12 cellular contexts compared by ENCODE assay signal in genomic region chr2:40844353-40845277, GRCh38.
DNase-seq lines count a peak whose midpoint lies in the region; ATAC-seq and TF ChIP-seq lines count a peak whose summit lies in the region.
"Had no signal": no experiment of that assay in that cellular context is flagged by ENCODE, and none has a peak within 500 bp of the region (broad histone marks: within the 10 kb centered on the region; RNA-seq: fewer than 3 reads in every experiment).

No MANE protein-coding gene starts in this region.

- no peaks in the 10 kb centered on the region for H3K9me3 ChIP-seq in endodermal cell (ENCODE audit: control insufficient read depth, low read length)
- H3K9me3 ChIP-seq: transverse colon had no signal

- DNase-seq in A172 (ENCODE audit: low spot score) (peak; percentile 62), NCI-H82 (lab: John Stamatoyannopoulos, UW) (peak; percentile 39), endodermal cell (peak; percentile 63), type B pancreatic cell (ENCODE audit: extremely low spot score, unreplicated experiment) (no peak), glutamatergic neuron (no peak)
- DNase-seq: CD8-positive, alpha-beta T cell; Right ventricle myocardium superior; transverse colon had no signal

- 74 to 88% methylated on average over 6 to 7 of the region's 8 CpGs for WGBS in endodermal cell (ENCODE audit: insufficient coverage in 1 of 2, insufficient read length in 1 of 2), 2 experiments

- H3K9me3 Mint-ChIP-seq in endodermal cell (no peaks in the 10 kb centered on the region), type B pancreatic cell (no peaks in the 10 kb centered on the region), glutamatergic neuron (ENCODE audit: unreplicated experiment) (peaks cover 1% of the 10 kb centered on the region)

- H3K27ac Mint-ChIP-seq in endodermal cell (no peak overlapping the region), type B pancreatic cell (no peak overlapping the region), glutamatergic neuron (ENCODE audit: unreplicated experiment) (no peak overlapping the region)
- H3K27ac Mint-ChIP-seq: CD8-positive, alpha-beta T cell had no signal

- no peak overlapping the region for H3K9ac ChIP-seq in endodermal cell (ENCODE audit: extremely low read depth, low read length, poor library complexity, severe bottlenecking)

- no peak overlapping the region for H3K4me3 Mint-ChIP-seq in endodermal cell
- no peak overlapping the region for H3K4me3 Mint-ChIP-seq in type B pancreatic cell
- H3K4me3 Mint-ChIP-seq in glutamatergic neuron (ENCODE audit: unreplicated experiment): no peak overlapping the region
- H3K4me3 Mint-ChIP-seq: CD8-positive, alpha-beta T cell had no signal

- H3K4me1 Mint-ChIP-seq in endodermal cell (peaks cover 5% of the 10 kb centered on the region), type B pancreatic cell (ENCODE audit: unreplicated experiment) (no peaks in the 10 kb centered on the region), glutamatergic neuron (ENCODE audit: low read depth, unreplicated experiment) (no peaks in the 10 kb centered on the region)

- H3K36me3 ChIP-seq in endodermal cell (ENCODE audit: control insufficient read depth, insufficient read depth, low read length): no peaks in the 10 kb centered on the region
- H3K36me3 ChIP-seq: transverse colon had no signal

- peak; percentile 69 for TF ChIP-seq CTCF in endodermal cell (conservative IDR thresholded peaks at IDR 0.05)
- TF ChIP-seq CTCF in type B pancreatic cell (conservative IDR thresholded peaks at IDR 0.05): no peak
- TF ChIP-seq CTCF in glutamatergic neuron (IDR thresholded peaks at IDR 0.05; ENCODE audit: partially characterized antibody, unreplicated experiment): no peak

- H3K27me3 Mint-ChIP-seq in endodermal cell (ENCODE audit: insufficient read depth) (no peaks in the 10 kb centered on the region), type B pancreatic cell (no peaks in the 10 kb centered on the region), glutamatergic neuron (ENCODE audit: unreplicated experiment) (no peaks in the 10 kb centered on the region)

- no peaks in the 10 kb centered on the region for H3K36me3 Mint-ChIP-seq in endodermal cell (ENCODE audit: low read depth)
- no peaks in the 10 kb centered on the region for H3K36me3 Mint-ChIP-seq in type B pancreatic cell
- no peaks in the 10 kb centered on the region for H3K36me3 Mint-ChIP-seq in glutamatergic neuron (ENCODE audit: unreplicated experiment)
- H3K36me3 Mint-ChIP-seq: CD8-positive, alpha-beta T cell had no signal

- ATAC-seq in GM19351 (IDR thresholded peaks at IDR 0.05; ENCODE audit: unreplicated experiment) (peak; percentile 51), GM19035 (IDR thresholded peaks at IDR 0.05; ENCODE audit: unreplicated experiment) (no peak), HG02840 (IDR thresholded peaks at IDR 0.05; ENCODE audit: low FRiP score, unreplicated experiment) (no peak)
- ATAC-seq: CD8-positive, alpha-beta T cell had no signal

- H3K4me1 ChIP-seq in endodermal cell (ENCODE audit: control insufficient read depth, insufficient read depth, low read length): no peaks in the 10 kb centered on the region
- H3K4me1 ChIP-seq: transverse colon had no signal

- no peak overlapping the region for H3K27ac ChIP-seq in endodermal cell (ENCODE audit: low read depth, low read length)
- H3K27ac ChIP-seq: HL-60, transverse colon had no signal

- H3K4me3 ChIP-seq in endodermal cell (ENCODE audit: low read length): no peak overlapping the region
- H3K4me3 ChIP-seq: transverse colon had no signal

- H3K27me3 ChIP-seq in endodermal cell (ENCODE audit: control insufficient read depth, insufficient read depth, low read length, poor library complexity, severe bottlenecking): no peaks in the 10 kb centered on the region
- H3K27me3 ChIP-seq: transverse colon had no signal

Comparison
In these comparisons a context has a peak if more than half of its experiments do, and no peak if none do; other contexts are left out.
1. DNase-seq: peak in A172 (single experiment), NCI-H82 (single experiment) and endodermal cell (single experiment); none in type B pancreatic cell (single experiment) and glutamatergic neuron (single experiment).